10 cellular contexts compared by ENCODE assay signal in the genomic region with DNA sequence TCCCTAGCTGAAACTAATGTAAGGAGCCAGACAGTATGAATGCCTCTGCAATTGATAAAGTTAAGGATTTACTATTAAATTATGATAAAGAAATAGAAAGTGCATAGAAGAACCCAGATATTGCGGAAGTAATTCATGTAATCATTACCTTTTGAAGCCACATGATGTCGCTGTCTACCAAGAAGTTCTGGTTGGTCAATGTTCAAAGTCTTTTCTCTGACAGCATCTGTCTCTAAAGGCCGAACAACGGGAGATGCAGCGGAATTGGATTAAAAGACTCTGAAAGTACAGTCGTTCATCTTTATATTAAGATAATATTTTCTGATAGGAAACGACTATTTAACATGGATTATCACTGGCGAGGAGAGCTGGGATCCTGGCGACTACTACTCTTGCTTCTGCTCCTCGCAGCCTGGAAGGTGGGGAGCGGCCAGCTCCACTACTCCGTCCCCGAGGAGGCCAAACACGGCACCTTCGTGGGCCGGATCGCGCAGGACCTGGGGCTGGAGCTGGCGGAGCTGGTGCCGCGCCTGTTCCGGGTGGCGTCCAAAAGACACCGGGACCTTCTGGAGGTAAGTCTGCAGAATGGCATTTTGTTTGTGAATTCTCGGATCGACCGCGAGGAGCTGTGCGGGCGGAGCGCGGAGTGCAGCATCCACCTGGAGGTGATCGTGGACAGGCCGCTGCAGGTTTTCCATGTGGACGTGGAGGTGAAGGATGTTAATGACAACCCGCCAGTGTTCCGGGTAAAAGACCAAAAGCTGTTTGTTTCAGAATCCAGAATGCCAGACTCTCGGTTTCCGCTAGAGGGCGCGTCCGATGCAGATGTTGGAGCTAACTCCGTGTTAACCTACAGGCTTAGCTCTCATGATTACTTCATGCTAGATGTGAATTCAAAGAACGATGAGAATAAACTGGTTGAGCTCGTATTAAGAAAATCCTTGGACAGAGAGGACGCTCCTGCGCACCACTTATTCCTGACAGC. TPM values are rescaled to one million over a fixed set of nuclear protein-coding genes. Genes with fewer than 3 reads are reported as not detected.
DNase-seq lines count a peak whose midpoint lies in the region; ATAC-seq and TF ChIP-seq lines count a peak whose summit lies in the region.
"Had no signal": no experiment of that assay in that cellular context is flagged by ENCODE, and none has a peak within 500 bp of the region (broad histone marks: within the 10 kb centered on the region; RNA-seq: fewer than 3 reads in every experiment).

A gene with protein sequence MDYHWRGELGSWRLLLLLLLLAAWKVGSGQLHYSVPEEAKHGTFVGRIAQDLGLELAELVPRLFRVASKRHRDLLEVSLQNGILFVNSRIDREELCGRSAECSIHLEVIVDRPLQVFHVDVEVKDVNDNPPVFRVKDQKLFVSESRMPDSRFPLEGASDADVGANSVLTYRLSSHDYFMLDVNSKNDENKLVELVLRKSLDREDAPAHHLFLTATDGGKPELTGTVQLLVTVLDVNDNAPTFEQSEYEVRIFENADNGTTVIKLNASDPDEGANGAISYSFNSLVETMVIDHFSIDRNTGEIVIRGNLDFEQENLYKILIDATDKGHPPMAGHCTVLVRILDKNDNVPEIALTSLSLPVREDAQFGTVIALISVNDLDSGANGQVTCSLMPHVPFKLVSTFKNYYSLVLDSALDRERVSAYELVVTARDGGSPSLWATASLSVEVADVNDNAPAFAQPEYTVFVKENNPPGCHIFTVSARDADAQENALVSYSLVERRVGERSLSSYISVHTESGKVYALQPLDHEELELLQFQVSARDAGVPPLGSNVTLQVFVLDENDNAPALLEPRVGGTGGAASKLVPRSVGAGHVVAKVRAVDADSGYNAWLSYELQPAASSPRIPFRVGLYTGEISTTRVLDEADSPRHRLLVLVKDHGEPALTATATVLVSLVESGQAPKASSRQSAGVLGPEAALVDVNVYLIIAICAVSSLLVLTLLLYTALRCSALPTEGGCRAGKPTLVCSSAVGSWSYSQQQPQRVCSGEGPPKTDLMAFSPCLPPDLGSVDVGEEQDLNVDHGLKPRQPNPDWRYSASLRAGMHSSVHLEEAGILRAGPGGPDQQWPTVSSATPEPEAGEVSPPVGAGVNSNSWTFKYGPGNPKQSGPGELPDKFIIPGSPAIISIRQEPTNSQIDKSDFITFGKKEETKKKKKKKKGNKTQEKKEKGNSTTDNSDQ (plus strand): TSS at position 210 of the 985 bp plus-strand sequence. CDS start 135 bp downstream, at position 345.

- H3K9me1 ChIP-seq in IMR-90 (ENCODE audit: insufficient read depth, low read length), result no peaks in the 10 kb centered on the region

- no peak within 1 kb of the TSS for H3K9ac ChIP-seq in IMR-90 (ENCODE audit: low read depth, low read length)

- no peaks in the 10 kb centered on the region for H3K9me2 ChIP-seq in DOHH2 (replicated peaks; ENCODE audit: control insufficient read depth, low read length)

- no peak within 1 kb of the TSS for H4K91ac ChIP-seq in IMR-90 (ENCODE audit: insufficient read depth, low read depth, low read length)

- H3K4me3 ChIP-seq in DOHH2 (ENCODE audit: low read length) (no peak within 1 kb of the TSS), IMR-90 (ENCODE audit: insufficient read depth, low read depth, low read length) (no peak within 1 kb of the TSS), MG63 (no peak within 1 kb of the TSS)

- no peak within 1 kb of the TSS for H2AFZ ChIP-seq in IMR-90 (replicated peaks; ENCODE audit: low read length, poor library complexity)

- no peak within 1 kb of the TSS for H2AK5ac ChIP-seq in IMR-90 (ENCODE audit: low read depth, low read length)

- no peak within 1 kb of the TSS for H2BK5ac ChIP-seq in IMR-90 (ENCODE audit: low read depth, low read length, poor library complexity, severe bottlenecking)

- H3K79me1 ChIP-seq in IMR-90 (ENCODE audit: low read depth in 1 of 2, low read length in 2 of 2), result no peaks in the 10 kb centered on the region

- H2AK9ac ChIP-seq in IMR-90 (replicated peaks; ENCODE audit: low read depth, low read length, poor library complexity), result no peak within 1 kb of the TSS

- no peak within 1 kb of the TSS for H3K23ac ChIP-seq in IMR-90 (ENCODE audit: low read depth, low read length)

- H3K4ac ChIP-seq in IMR-90 (ENCODE audit: low read depth, low read length), result no peak within 1 kb of the TSS

- no peak within 1 kb of the TSS for H3K14ac ChIP-seq in IMR-90 (replicated peaks; ENCODE audit: low read depth, low read length)

- H3K4me2 ChIP-seq in DOHH2 (ENCODE audit: low read length), result no peak within 1 kb of the TSS
- H3K4me2 ChIP-seq in IMR-90 (ENCODE audit: low read depth, low read length), result no peak within 1 kb of the TSS

- no TSS peak for BruUV-seq in IMR-90 (replicated peaks; lab: Mats Ljungman, UMichigan)

- TF ChIP-seq RAD21 in IMR-90 (IDR thresholded peaks at IDR 0.05; ENCODE audit: low read length), result no peak

- H3K36me3 ChIP-seq in DOHH2 (ENCODE audit: control insufficient read depth, low read length) (no peaks in the 10 kb centered on the region), IMR-90 (ENCODE audit: control insufficient read depth, insufficient read depth, low read length) (no peaks in the 10 kb centered on the region), MG63 (no peaks in the 10 kb centered on the region)

- H3K79me2 ChIP-seq in DOHH2 (ENCODE audit: control insufficient read depth, low read length), result no peaks in the 10 kb centered on the region

- no peak within 1 kb of the TSS for H3K18ac ChIP-seq in IMR-90 (ENCODE audit: low read depth, low read length)

- H3K9me3 ChIP-seq in DOHH2 (ENCODE audit: control insufficient read depth, insufficient read depth, low read length) (no peaks in the 10 kb centered on the region), IMR-90 (ENCODE audit: control insufficient read depth, insufficient read depth, low read length) (peaks cover 17% of the 10 kb centered on the region), MG63 (peaks cover 5% of the 10 kb centered on the region)

- DNase-seq in IMR-90, result no peak
- peak; percentile 16 for DNase-seq in iPS-NIHi7 (ENCODE audit: extremely low spot score)
- DNase-seq in MG63, result no peak
- DNase-seq: NCI-H1105 had no signal

- TF ChIP-seq CTCF in DOHH2 (IDR thresholded peaks at IDR 0.05; ENCODE audit: low read depth, low read length, poor library complexity, severe bottlenecking) (peak; percentile 18), IMR-90 (conservative IDR thresholded peaks at IDR 0.05; ENCODE audit: low read depth, low read length) (0 out of 2 replicates have a peak, but pooled peaks have one; percentile 1)

- no peaks in the 10 kb centered on the region for H4K20me1 ChIP-seq in DOHH2 (ENCODE audit: control insufficient read depth, insufficient read depth, low read depth, low read length)
- H4K20me1 ChIP-seq in IMR-90 (ENCODE audit: insufficient read depth, low read length), result no peaks in the 10 kb centered on the region

- H3K56ac ChIP-seq in IMR-90 (ENCODE audit: extremely low read depth, insufficient read depth, low read length), result no peak within 1 kb of the TSS

- no peak within 1 kb of the TSS for H2BK15ac ChIP-seq in IMR-90 (ENCODE audit: low read depth, low read length)

- H3K4me1 ChIP-seq in DOHH2 (ENCODE audit: control insufficient read depth, low read length) (no peaks in the 10 kb centered on the region), IMR-90 (ENCODE audit: control insufficient read depth, insufficient read depth, low read length) (no peaks in the 10 kb centered on the region)

- H3K27me3 ChIP-seq in DOHH2 (ENCODE audit: control insufficient read depth, low read length), result no peaks in the 10 kb centered on the region
- H3K27me3 ChIP-seq in IMR-90 (ENCODE audit: control insufficient read depth, insufficient read depth, low read length), result no peaks in the 10 kb centered on the region
- H3K27me3 ChIP-seq in MG63, result peaks cover 3% of the 10 kb centered on the region; the same call in 1 of the 2 replicates

- ATAC-seq in IMR-90 (ENCODE audit: low read depth), result no peak
- ATAC-seq in SK-N-SH treated with all-trans-retinoic acid at 6 μM for 48 hours, result peak; percentile 98
- ATAC-seq in GM18870 (IDR thresholded peaks at IDR 0.05; ENCODE audit: unreplicated experiment), result no peak
- ATAC-seq in GM18861 (IDR thresholded peaks at IDR 0.05; ENCODE audit: unreplicated experiment), result no peak
- ATAC-seq in GM18502 (IDR thresholded peaks at IDR 0.05; ENCODE audit: poor library complexity, unreplicated experiment), result no peak

- H4K5ac ChIP-seq in IMR-90 (ENCODE audit: low read depth, low read length), result no peak within 1 kb of the TSS

- CTCF ChIA-PET in IMR-90 (lab: Yijun Ruan, JAX), result no interaction called here

- in situ Hi-C loops in IMR-90 (cut with MboI; ENCODE audit: low sequenced_read_pairs), result no loop called here

- dilution Hi-C loops in IMR-90 (cut with HindIII; ENCODE audit: low sequenced_read_pairs, unreplicated experiment), result no loop called here

- H2BK20ac ChIP-seq in IMR-90 (ENCODE audit: low read depth, low read length), result no peak within 1 kb of the TSS

- no peak within 1 kb of the TSS for H2BK120ac ChIP-seq in IMR-90 (ENCODE audit: low read depth, low read length)

- POLR2A ChIA-PET in IMR-90 (lab: Charles Lee; ENCODE audit: unreplicated experiment), result no interaction called here

- no peaks in the 10 kb centered on the region for H3F3A ChIP-seq in DOHH2 (ENCODE audit: control insufficient read depth, insufficient read depth)

- H3K27ac ChIP-seq in DOHH2 (ENCODE audit: low read depth, low read length) (no peak within 1 kb of the TSS), IMR-90 (ENCODE audit: insufficient read depth, low read length) (no peak within 1 kb of the TSS)

- no peak within 1 kb of the TSS for H4K8ac ChIP-seq in IMR-90 (ENCODE audit: low read depth in 2 of 2, low read length in 2 of 2)

- no peak for TF ChIP-seq POLR2A in IMR-90 (IDR thresholded peaks at IDR 0.05; ENCODE audit: low read depth, low read length)

- 11% methylated on average over 12 of the region's 47 CpGs; no CpG with 5 or more reads in 1 of the 2 experiments for WGBS in IMR-90 (ENCODE audit: extremely low coverage in 2 of 2, insufficient read length in 1 of 2), 2 experiments

- intact Hi-C loops in IMR-90 (cut with micrococcal nuclease), result no loop called here

TF ChIP-seq in IMR-90, 13 proteins besides CTCF, POLR2A, EP300 and RAD21 (continues in another document):
- no peak for TF ChIP-seq MXI1 (IDR thresholded peaks at IDR 0.05; ENCODE audit: borderline replicate concordance, low read depth, low read length)

TF ChIP-seq in SK-N-SH treated with all-trans-retinoic acid at 6 μM for 48 hours, 23 proteins besides CTCF, POLR2A, EP300 and RAD21:
- no peak for TF ChIP-seq SNAI2 (CRISPR knock-in tag; IDR thresholded peaks at IDR 0.05)

RNA-seq across cellular contexts. Expression of the gene that starts here (rescaled TPM):
- total RNA-seq in IMR-90 (2012; rRNA removed), result under 0.01 TPM in 1 of 2 replicates, not detected in the other
- 0.02 TPM in 1 of 2 replicates, not detected in the other for polyA plus RNA-seq in IMR-90 (2012; rRNA removed)
- 0.01 TPM in 1 of 2 replicates, not detected in the other for polyA plus RNA-seq in IMR-90 (2012; cell fraction: cytosol; rRNA removed)
- polyA plus RNA-seq in IMR-90 (2012; cell fraction: nucleus; rRNA removed; ENCODE audit: low replicate concordance), result 0.03 TPM in 2 replicates
- not detected in 2 replicates for total RNA-seq in MG63 (2014; rRNA removed; shearing (Covaris generic); ENCODE audit: low replicate concordance)
- polyA plus RNA-seq: liver had no signal
